1 cellular context compared by ENCODE assay signal in the genomic region with DNA sequence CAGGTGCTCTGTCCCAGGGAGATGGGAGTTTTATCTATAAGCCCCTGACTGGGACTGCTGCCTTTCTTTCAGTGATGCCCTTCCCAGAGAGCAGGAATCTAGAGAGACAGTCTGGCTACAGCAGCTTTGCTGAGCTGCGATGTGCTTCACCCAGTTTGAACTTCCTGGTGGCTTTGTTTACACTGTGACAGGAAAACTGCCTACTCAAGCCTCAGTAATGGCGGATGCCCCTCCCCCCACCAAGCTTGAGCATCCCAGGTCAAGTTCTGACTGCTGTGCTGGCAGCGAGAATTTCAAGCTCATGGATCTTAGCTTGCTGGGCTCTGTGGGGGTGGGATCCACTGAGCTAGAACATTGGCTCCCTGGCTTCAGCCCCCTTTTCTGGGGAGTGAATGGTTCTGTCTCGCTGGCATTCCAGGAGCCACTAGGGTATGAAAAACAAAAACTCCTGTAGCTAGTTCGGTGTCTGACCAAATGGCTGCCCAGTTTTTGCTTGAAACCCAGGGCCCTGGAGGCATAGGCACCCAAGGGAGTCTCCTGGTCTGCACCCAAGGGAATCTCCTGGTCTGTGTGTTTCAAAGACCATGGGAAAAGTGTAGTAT.
TF ChIP-seq lines count a peak whose summit lies in the region.

No MANE protein-coding gene starts in this region.

TF ChIP-seq in HepG2, 621 proteins besides CTCF, POLR2A, EP300 and RAD21 (continued from another document and continues in another):
- TF ChIP-seq, protein P1, sequence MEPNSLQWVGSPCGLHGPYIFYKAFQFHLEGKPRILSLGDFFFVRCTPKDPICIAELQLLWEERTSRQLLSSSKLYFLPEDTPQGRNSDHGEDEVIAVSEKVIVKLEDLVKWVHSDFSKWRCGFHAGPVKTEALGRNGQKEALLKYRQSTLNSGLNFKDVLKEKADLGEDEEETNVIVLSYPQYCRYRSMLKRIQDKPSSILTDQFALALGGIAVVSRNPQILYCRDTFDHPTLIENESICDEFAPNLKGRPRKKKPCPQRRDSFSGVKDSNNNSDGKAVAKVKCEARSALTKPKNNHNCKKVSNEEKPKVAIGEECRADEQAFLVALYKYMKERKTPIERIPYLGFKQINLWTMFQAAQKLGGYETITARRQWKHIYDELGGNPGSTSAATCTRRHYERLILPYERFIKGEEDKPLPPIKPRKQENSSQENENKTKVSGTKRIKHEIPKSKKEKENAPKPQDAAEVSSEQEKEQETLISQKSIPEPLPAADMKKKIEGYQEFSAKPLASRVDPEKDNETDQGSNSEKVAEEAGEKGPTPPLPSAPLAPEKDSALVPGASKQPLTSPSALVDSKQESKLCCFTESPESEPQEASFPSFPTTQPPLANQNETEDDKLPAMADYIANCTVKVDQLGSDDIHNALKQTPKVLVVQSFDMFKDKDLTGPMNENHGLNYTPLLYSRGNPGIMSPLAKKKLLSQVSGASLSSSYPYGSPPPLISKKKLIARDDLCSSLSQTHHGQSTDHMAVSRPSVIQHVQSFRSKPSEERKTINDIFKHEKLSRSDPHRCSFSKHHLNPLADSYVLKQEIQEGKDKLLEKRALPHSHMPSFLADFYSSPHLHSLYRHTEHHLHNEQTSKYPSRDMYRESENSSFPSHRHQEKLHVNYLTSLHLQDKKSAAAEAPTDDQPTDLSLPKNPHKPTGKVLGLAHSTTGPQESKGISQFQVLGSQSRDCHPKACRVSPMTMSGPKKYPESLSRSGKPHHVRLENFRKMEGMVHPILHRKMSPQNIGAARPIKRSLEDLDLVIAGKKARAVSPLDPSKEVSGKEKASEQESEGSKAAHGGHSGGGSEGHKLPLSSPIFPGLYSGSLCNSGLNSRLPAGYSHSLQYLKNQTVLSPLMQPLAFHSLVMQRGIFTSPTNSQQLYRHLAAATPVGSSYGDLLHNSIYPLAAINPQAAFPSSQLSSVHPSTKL (CRISPR knock-in tag; IDR thresholded peaks at IDR 0.05) = peak; percentile 85
- TF ChIP-seq SMC3 (IDR thresholded peaks at IDR 0.05; ENCODE audit: low read length) (no peak), ZNF274 (CRISPR knock-in tag; IDR thresholded peaks at IDR 0.05) (no peak), ZNF83 (CRISPR knock-in tag; IDR thresholded peaks at IDR 0.05; ENCODE audit: borderline replicate concordance) (no peak), FLYWCH1 (CRISPR knock-in tag; IDR thresholded peaks at IDR 0.05) (no peak), ZNF629 (CRISPR knock-in tag; conservative IDR thresholded peaks at IDR 0.05) (no peak), KDM5B (CRISPR knock-in tag; IDR thresholded peaks at IDR 0.05; ENCODE audit: borderline replicate concordance) (no peak; the same call in 1 of the 2 replicates), ZNF331 (CRISPR knock-in tag; IDR thresholded peaks at IDR 0.05) (0 out of 2 replicates have a peak, but pooled peaks have one; percentile 35), KLF12 (CRISPR knock-in tag; IDR thresholded peaks at IDR 0.05; ENCODE audit: borderline replicate concordance) (no peak), GATA4 (IDR thresholded peaks at IDR 0.05; ENCODE audit: borderline replicate concordance, low read depth) (no peak), ZNF773 (CRISPR knock-in tag; IDR thresholded peaks at IDR 0.05; ENCODE audit: borderline replicate concordance) (no peak), ZNF333 (CRISPR knock-in tag; IDR thresholded peaks at IDR 0.05; ENCODE audit: borderline replicate concordance) (no peak), NR2F6 (IDR thresholded peaks at IDR 0.05) (no peak), NR2F6 (CRISPR knock-in tag; IDR thresholded peaks at IDR 0.05) (peak; percentile 62), RFXANK (CRISPR knock-in tag; IDR thresholded peaks at IDR 0.05) (no peak), HDAC2 (CRISPR knock-in tag; IDR thresholded peaks at IDR 0.05) (peak; percentile 52; the same call in 1 of the 2 replicates), HOXA3 (CRISPR knock-in tag; IDR thresholded peaks at IDR 0.05) (peak; percentile 75), ZNF552 (CRISPR knock-in tag; IDR thresholded peaks at IDR 0.05; ENCODE audit: borderline replicate concordance) (no peak), SRY (CRISPR knock-in tag; IDR thresholded peaks at IDR 0.05) (no peak), ZNF460 (CRISPR knock-in tag; IDR thresholded peaks at IDR 0.05; ENCODE audit: borderline replicate concordance) (no peak), SP140L (CRISPR knock-in tag; IDR thresholded peaks at IDR 0.05; ENCODE audit: borderline replicate concordance) (no peak), MATR3 (CRISPR knock-in tag; IDR thresholded peaks at IDR 0.05) (no peak), ZNF547 (CRISPR knock-in tag; IDR thresholded peaks at IDR 0.05) (peak; percentile 26; the same call in 1 of the 2 replicates), SIX4 (CRISPR knock-in tag; IDR thresholded peaks at IDR 0.05) (no peak)
- TF ChIP-seq, protein P2, sequence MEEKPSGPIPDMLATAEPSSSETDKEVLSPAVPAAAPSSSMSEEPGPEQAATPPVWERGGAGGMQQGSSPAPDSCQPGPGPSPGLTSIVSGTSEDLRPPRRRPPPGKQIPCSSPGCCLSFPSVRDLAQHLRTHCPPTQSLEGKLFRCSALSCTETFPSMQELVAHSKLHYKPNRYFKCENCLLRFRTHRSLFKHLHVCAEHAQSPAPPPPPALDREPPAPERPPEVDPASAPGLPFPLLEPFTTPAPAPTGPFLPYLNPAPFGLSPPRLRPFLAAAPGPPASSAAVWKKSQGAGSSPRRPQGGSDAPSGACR (CRISPR knock-in tag; IDR thresholded peaks at IDR 0.05) = no peak
- TF ChIP-seq, protein P3, sequence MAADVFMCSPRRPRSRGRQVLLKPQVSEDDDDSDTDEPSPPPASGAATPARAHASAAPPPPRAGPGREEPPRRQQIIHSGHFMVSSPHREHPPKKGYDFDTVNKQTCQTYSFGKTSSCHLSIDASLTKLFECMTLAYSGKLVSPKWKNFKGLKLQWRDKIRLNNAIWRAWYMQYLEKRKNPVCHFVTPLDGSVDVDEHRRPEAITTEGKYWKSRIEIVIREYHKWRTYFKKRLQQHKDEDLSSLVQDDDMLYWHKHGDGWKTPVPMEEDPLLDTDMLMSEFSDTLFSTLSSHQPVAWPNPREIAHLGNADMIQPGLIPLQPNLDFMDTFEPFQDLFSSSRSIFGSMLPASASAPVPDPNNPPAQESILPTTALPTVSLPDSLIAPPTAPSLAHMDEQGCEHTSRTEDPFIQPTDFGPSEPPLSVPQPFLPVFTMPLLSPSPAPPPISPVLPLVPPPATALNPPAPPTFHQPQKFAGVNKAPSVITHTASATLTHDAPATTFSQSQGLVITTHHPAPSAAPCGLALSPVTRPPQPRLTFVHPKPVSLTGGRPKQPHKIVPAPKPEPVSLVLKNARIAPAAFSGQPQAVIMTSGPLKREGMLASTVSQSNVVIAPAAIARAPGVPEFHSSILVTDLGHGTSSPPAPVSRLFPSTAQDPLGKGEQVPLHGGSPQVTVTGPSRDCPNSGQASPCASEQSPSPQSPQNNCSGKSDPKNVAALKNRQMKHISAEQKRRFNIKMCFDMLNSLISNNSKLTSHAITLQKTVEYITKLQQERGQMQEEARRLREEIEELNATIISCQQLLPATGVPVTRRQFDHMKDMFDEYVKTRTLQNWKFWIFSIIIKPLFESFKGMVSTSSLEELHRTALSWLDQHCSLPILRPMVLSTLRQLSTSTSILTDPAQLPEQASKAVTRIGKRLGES (CRISPR knock-in tag; IDR thresholded peaks at IDR 0.05; ENCODE audit: borderline replicate concordance) = no peak
- TF ChIP-seq, protein P4, sequence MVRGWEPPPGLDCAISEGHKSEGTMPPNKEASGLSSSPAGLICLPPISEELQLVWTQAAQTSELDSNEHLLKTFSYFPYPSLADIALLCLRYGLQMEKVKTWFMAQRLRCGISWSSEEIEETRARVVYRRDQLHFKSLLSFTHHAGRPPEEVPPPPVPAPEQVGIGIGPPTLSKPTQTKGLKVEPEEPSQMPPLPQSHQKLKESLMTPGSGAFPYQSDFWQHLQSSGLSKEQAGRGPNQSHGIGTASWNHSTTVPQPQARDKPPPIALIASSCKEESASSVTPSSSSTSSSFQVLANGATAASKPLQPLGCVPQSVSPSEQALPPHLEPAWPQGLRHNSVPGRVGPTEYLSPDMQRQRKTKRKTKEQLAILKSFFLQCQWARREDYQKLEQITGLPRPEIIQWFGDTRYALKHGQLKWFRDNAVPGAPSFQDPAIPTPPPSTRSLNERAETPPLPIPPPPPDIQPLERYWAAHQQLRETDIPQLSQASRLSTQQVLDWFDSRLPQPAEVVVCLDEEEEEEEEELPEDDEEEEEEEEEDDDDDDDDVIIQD (CRISPR knock-in tag; IDR thresholded peaks at IDR 0.05; ENCODE audit: low read depth) = peak; percentile 63; the same call in 1 of the 2 replicates
- TF ChIP-seq, protein P5, sequence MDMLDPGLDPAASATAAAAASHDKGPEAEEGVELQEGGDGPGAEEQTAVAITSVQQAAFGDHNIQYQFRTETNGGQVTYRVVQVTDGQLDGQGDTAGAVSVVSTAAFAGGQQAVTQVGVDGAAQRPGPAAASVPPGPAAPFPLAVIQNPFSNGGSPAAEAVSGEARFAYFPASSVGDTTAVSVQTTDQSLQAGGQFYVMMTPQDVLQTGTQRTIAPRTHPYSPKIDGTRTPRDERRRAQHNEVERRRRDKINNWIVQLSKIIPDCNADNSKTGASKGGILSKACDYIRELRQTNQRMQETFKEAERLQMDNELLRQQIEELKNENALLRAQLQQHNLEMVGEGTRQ (IDR thresholded peaks at IDR 0.05; ENCODE audit: low read depth, low read length) = no peak
- TF ChIP-seq, protein P5 (CRISPR knock-in tag; IDR thresholded peaks at IDR 0.05; ENCODE audit: borderline replicate concordance) = no peak
- TF ChIP-seq, protein P6, sequence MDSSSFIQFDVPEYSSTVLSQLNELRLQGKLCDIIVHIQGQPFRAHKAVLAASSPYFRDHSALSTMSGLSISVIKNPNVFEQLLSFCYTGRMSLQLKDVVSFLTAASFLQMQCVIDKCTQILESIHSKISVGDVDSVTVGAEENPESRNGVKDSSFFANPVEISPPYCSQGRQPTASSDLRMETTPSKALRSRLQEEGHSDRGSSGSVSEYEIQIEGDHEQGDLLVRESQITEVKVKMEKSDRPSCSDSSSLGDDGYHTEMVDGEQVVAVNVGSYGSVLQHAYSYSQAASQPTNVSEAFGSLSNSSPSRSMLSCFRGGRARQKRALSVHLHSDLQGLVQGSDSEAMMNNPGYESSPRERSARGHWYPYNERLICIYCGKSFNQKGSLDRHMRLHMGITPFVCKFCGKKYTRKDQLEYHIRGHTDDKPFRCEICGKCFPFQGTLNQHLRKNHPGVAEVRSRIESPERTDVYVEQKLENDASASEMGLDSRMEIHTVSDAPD (CRISPR knock-in tag; IDR thresholded peaks at IDR 0.05) = 0 out of 2 replicates have a peak, but pooled peaks have one; percentile 48
- TF ChIP-seq, protein P7, sequence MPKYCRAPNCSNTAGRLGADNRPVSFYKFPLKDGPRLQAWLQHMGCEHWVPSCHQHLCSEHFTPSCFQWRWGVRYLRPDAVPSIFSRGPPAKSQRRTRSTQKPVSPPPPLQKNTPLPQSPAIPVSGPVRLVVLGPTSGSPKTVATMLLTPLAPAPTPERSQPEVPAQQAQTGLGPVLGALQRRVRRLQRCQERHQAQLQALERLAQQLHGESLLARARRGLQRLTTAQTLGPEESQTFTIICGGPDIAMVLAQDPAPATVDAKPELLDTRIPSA (CRISPR knock-in tag; IDR thresholded peaks at IDR 0.05; ENCODE audit: borderline replicate concordance) = no peak
- TF ChIP-seq, protein P8, sequence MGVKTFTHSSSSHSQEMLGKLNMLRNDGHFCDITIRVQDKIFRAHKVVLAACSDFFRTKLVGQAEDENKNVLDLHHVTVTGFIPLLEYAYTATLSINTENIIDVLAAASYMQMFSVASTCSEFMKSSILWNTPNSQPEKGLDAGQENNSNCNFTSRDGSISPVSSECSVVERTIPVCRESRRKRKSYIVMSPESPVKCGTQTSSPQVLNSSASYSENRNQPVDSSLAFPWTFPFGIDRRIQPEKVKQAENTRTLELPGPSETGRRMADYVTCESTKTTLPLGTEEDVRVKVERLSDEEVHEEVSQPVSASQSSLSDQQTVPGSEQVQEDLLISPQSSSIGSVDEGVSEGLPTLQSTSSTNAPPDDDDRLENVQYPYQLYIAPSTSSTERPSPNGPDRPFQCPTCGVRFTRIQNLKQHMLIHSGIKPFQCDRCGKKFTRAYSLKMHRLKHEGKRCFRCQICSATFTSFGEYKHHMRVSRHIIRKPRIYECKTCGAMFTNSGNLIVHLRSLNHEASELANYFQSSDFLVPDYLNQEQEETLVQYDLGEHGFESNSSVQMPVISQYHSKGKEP (CRISPR knock-in tag; IDR thresholded peaks at IDR 0.05) = no peak
- TF ChIP-seq, protein P9, sequence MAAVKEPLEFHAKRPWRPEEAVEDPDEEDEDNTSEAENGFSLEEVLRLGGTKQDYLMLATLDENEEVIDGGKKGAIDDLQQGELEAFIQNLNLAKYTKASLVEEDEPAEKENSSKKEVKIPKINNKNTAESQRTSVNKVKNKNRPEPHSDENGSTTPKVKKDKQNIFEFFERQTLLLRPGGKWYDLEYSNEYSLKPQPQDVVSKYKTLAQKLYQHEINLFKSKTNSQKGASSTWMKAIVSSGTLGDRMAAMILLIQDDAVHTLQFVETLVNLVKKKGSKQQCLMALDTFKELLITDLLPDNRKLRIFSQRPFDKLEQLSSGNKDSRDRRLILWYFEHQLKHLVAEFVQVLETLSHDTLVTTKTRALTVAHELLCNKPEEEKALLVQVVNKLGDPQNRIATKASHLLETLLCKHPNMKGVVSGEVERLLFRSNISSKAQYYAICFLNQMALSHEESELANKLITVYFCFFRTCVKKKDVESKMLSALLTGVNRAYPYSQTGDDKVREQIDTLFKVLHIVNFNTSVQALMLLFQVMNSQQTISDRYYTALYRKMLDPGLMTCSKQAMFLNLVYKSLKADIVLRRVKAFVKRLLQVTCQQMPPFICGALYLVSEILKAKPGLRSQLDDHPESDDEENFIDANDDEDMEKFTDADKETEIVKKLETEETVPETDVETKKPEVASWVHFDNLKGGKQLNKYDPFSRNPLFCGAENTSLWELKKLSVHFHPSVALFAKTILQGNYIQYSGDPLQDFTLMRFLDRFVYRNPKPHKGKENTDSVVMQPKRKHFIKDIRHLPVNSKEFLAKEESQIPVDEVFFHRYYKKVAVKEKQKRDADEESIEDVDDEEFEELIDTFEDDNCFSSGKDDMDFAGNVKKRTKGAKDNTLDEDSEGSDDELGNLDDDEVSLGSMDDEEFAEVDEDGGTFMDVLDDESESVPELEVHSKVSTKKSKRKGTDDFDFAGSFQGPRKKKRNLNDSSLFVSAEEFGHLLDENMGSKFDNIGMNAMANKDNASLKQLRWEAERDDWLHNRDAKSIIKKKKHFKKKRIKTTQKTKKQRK (IDR thresholded peaks at IDR 0.05; ENCODE audit: low read length) = no peak
- TF ChIP-seq, protein P10, sequence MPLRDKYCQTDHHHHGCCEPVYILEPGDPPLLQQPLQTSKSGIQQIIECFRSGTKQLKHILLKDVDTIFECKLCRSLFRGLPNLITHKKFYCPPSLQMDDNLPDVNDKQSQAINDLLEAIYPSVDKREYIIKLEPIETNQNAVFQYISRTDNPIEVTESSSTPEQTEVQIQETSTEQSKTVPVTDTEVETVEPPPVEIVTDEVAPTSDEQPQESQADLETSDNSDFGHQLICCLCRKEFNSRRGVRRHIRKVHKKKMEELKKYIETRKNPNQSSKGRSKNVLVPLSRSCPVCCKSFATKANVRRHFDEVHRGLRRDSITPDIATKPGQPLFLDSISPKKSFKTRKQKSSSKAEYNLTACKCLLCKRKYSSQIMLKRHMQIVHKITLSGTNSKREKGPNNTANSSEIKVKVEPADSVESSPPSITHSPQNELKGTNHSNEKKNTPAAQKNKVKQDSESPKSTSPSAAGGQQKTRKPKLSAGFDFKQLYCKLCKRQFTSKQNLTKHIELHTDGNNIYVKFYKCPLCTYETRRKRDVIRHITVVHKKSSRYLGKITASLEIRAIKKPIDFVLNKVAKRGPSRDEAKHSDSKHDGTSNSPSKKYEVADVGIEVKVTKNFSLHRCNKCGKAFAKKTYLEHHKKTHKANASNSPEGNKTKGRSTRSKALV (CRISPR knock-in tag; IDR thresholded peaks at IDR 0.05) = no peak
